ENCODE assay signal across 22 cellular contexts in genomic region chr20:51249215-51249614, GRCh38.
"Had no signal": no experiment of that assay in that cellular context is flagged by ENCODE, and none has a peak within 500 bp of the region (broad histone marks: within the 10 kb centered on the region; RNA-seq: fewer than 3 reads in every experiment).

No MANE protein-coding gene starts in this region.

- H2AFZ ChIP-seq: neural progenitor cell had no signal

- DNase-seq: activated CD4-positive, alpha-beta memory T cell treated with anti-CD3 and anti-CD28 coated beads for 36 hours; activated CD4-positive, alpha-beta T cell treated with anti-CD3 and anti-CD28 coated beads for 48 hours; activated effector memory CD4-positive, alpha-beta T cell treated with anti-CD3 and anti-CD28 coated beads, Interleukin-2, amount 50 U/mL, for 16 hours; activated naive CD4-positive, alpha-beta T cell treated with anti-CD3 and anti-CD28 coated beads, Interleukin-2, amount 10 ng/mL, durations not matched to agents 7 days and 5 days; colonic mucosa; dorsolateral prefrontal cortex; effector memory CD8-positive, alpha-beta T cell; heart left ventricle; islet precursor cell; left cardiac atrium; naive thymus-derived CD8-positive, alpha-beta T cell; stimulated activated CD4-positive, alpha-beta T cell treated with anti-CD3 and anti-CD28 coated beads, Interleukin-15, amount 100 ng/mL, for 24 hours; stimulated activated CD8-positive, alpha-beta memory T cell treated with anti-CD3 and anti-CD28 coated beads, Interleukin-4, amount 100 ng/mL, for 48 hours; stimulated activated naive B cell treated with anti-CD40 and anti-IgM and Interleukin-4, amounts not matched to agents 10 μg/mL and 1 μg/mL and 100 μg/mL, for 72 hours; upper lobe of right lung had no signal

- H3K27me3 ChIP-seq: colonic mucosa, dorsolateral prefrontal cortex, esophagus muscularis mucosa, neural progenitor cell had no signal

- H3K4me1 ChIP-seq: colonic mucosa, esophagus muscularis mucosa, gastroesophageal sphincter, heart left ventricle, neural progenitor cell, upper lobe of right lung had no signal

- H3K9ac ChIP-seq: neural progenitor cell had no signal

- H3K4me1 Mint-ChIP-seq: activated naive CD4-positive, alpha-beta T cell treated with anti-CD3 and anti-CD28 coated beads, Interleukin-2, amount 10 ng/mL, durations not matched to agents 7 days and 5 days; memory B cell; naive thymus-derived CD8-positive, alpha-beta T cell; neural progenitor cell had no signal

- H3K36me3 Mint-ChIP-seq: activated CD4-positive, alpha-beta memory T cell treated with anti-CD3 and anti-CD28 coated beads for 36 hours; activated naive CD4-positive, alpha-beta T cell treated with anti-CD3 and anti-CD28 coated beads, Interleukin-2, amount 10 ng/mL, durations not matched to agents 7 days and 5 days; brain; memory B cell; naive thymus-derived CD8-positive, alpha-beta T cell; neural progenitor cell; stimulated activated naive B cell treated with anti-CD40 and anti-IgM and Interleukin-4, amounts not matched to agents 10 μg/mL and 1 μg/mL and 100 μg/mL, for 72 hours had no signal

- H3K9me3 Mint-ChIP-seq: activated CD4-positive, alpha-beta memory T cell treated with anti-CD3 and anti-CD28 coated beads for 36 hours; activated naive CD4-positive, alpha-beta T cell treated with anti-CD3 and anti-CD28 coated beads, Interleukin-2, amount 10 ng/mL, durations not matched to agents 7 days and 5 days; effector memory CD8-positive, alpha-beta T cell; memory B cell; naive thymus-derived CD8-positive, alpha-beta T cell had no signal

- ATAC-seq: effector memory CD8-positive, alpha-beta T cell; gastroesophageal sphincter; heart left ventricle; left cardiac atrium; naive thymus-derived CD8-positive, alpha-beta T cell; sciatic nerve; stimulated activated naive B cell treated with anti-CD40 and anti-IgM and Interleukin-4, amounts not matched to agents 10 μg/mL and 1 μg/mL and 100 μg/mL, for 72 hours; upper lobe of right lung had no signal

- H3K4me3 ChIP-seq: colonic mucosa, dorsolateral prefrontal cortex, esophagus muscularis mucosa, gastroesophageal sphincter, heart left ventricle, neural progenitor cell, smooth muscle cell, upper lobe of right lung had no signal

- H3K36me3 ChIP-seq: colonic mucosa, esophagus muscularis mucosa, gastroesophageal sphincter, heart left ventricle, neural progenitor cell, upper lobe of right lung had no signal

- H3K4me2 ChIP-seq: neural progenitor cell, smooth muscle cell had no signal

- H3K9me3 ChIP-seq: colonic mucosa, esophagus muscularis mucosa, gastroesophageal sphincter, heart left ventricle, upper lobe of right lung had no signal

- H3K27ac Mint-ChIP-seq: activated CD4-positive, alpha-beta memory T cell treated with anti-CD3 and anti-CD28 coated beads for 36 hours; activated naive CD4-positive, alpha-beta T cell treated with anti-CD3 and anti-CD28 coated beads, Interleukin-2, amount 10 ng/mL, durations not matched to agents 7 days and 5 days; brain; effector memory CD8-positive, alpha-beta T cell; memory B cell; naive thymus-derived CD8-positive, alpha-beta T cell; neural progenitor cell; stimulated activated naive B cell treated with anti-CD40 and anti-IgM and Interleukin-4, amounts not matched to agents 10 μg/mL and 1 μg/mL and 100 μg/mL, for 72 hours had no signal

- H3K27ac ChIP-seq: colonic mucosa, esophagus muscularis mucosa, gastroesophageal sphincter, heart left ventricle, neural progenitor cell, upper lobe of right lung had no signal

- H3K4me3 Mint-ChIP-seq: activated CD4-positive, alpha-beta memory T cell treated with anti-CD3 and anti-CD28 coated beads for 36 hours; activated naive CD4-positive, alpha-beta T cell treated with anti-CD3 and anti-CD28 coated beads, Interleukin-2, amount 10 ng/mL, durations not matched to agents 7 days and 5 days; brain; effector memory CD8-positive, alpha-beta T cell; memory B cell; naive thymus-derived CD8-positive, alpha-beta T cell; neural progenitor cell; stimulated activated naive B cell treated with anti-CD40 and anti-IgM and Interleukin-4, amounts not matched to agents 10 μg/mL and 1 μg/mL and 100 μg/mL, for 72 hours had no signal
